8 cellular contexts compared by ENCODE assay signal in genomic region chr2:26848336-26849055, GRCh38. TPM values are rescaled to one million over a fixed set of nuclear protein-coding genes. Genes with fewer than 3 reads are reported as not detected.
DNase-seq lines count a peak whose midpoint lies in the region; ATAC-seq, FAIRE-seq and TF ChIP-seq lines count a peak whose summit lies in the region.

No MANE protein-coding gene starts in this region.

- peak overlapping the region; percentile 85 for H3K4me3 Mint-ChIP-seq in memory B cell

- H3K27ac ChIP-seq in ascending aorta (no peak overlapping the region), transverse colon (no peak overlapping the region)

- peak overlapping the region; percentile 43 to 47 for H3K4me3 ChIP-seq in ascending aorta
- peak overlapping the region in 3 of 4 donors; percentile 11 to 44 (median 33) for H3K4me3 ChIP-seq in transverse colon

- H3K36me3 Mint-ChIP-seq in memory B cell, result no peaks in the 10 kb centered on the region

- TF ChIP-seq CTCF in ascending aorta (IDR thresholded peaks at IDR 0.05), result no peak
- TF ChIP-seq CTCF in transverse colon (IDR thresholded peaks at IDR 0.05), result no peak
- TF ChIP-seq CTCF in D721Med (IDR thresholded peaks at IDR 0.05; ENCODE audit: insufficient read depth, missing control alignments), result no peak

- no peak for TF ChIP-seq POLR2A in transverse colon (IDR thresholded peaks at IDR 0.05)

- no peak overlapping the region for H3K27ac Mint-ChIP-seq in memory B cell

- H3K4me1 ChIP-seq in ascending aorta (peaks cover 14 to 23% of the 10 kb centered on the region in 2 donors), transverse colon (peaks cover 23 to 35% (median 29%) of the 10 kb centered on the region in 4 donors)

- no peaks in the 10 kb centered on the region for H3K36me3 ChIP-seq in ascending aorta
- no peaks in the 10 kb centered on the region for H3K36me3 ChIP-seq in transverse colon

- WGBS in transverse colon (ENCODE audit: low coverage in 1 of 2), 2 donors, result 2% methylated on average over 75 of the region's 75 CpGs; no CpG with 5 or more reads in 1 of the 2 donors

- H3K27me3 ChIP-seq in ascending aorta, result peaks cover 29% of the 10 kb centered on the region
- peaks cover 98% of the 10 kb centered on the region for H3K27me3 ChIP-seq in transverse colon

- intact Hi-C loops in ascending aorta (cut with DNase I), result loop anchor here (5.0 to 10.0 kb wide), 3 partner anchors 74 to 436 kb away; partner anchors contain the start of gene TRIM54
- intact Hi-C loops in transverse colon (cut with DNase I; ENCODE audit: low total_unique reads), result loop anchor here (5.0 kb wide), 1 partner anchor 94 kb away; no protein-coding TSS in a partner anchor

- H3K9me3 Mint-ChIP-seq in memory B cell, result no peaks in the 10 kb centered on the region

- H3K27me3 Mint-ChIP-seq in memory B cell, result peaks cover 18% of the 10 kb centered on the region

- peak; percentile 8 for ATAC-seq in memory B cell (ENCODE audit: low read depth)
- ATAC-seq in GM19395 (IDR thresholded peaks at IDR 0.05; ENCODE audit: unreplicated experiment), result no peak

- no peak for FAIRE-seq in D721Med (lab: Jason Lieb, UNC)

- TF ChIP-seq EP300 in transverse colon (IDR thresholded peaks at IDR 0.05; ENCODE audit: low read depth), result no peak

- DNase-seq in G401 (ENCODE audit: low spot score) (peak; percentile 29), NCI-H1105 treated with DMSO at 0.1 percent for 48 hours (lab: John Stamatoyannopoulos, UW) (peak; percentile 58), ascending aorta (ENCODE audit: low spot score in 2 of 2) (no peak), memory B cell (ENCODE audit: low spot score in 2 of 2) (peak; percentile 16 to 48), transverse colon (no peak), SHP77 treated with DMSO at 0.1 percent for 48 hours (lab: John Stamatoyannopoulos, UW) (no peak), D721Med (ENCODE audit: insufficient read length, low spot score) (no peak)

- in situ Hi-C loops in G401 (cut with HindIII; ENCODE audit: low sequenced_read_pairs) (no loop called here), transverse colon (cut with MboI; ENCODE audit: low pct_ligation_motif_present in 1 of 4, low pct_unique_long_range_greater_than_20kb in 1 of 4, low sequenced_read_pairs in 3 of 4) (loop anchor here in 3 of 4 donors (10.0 kb wide), 2 partner anchors 76 to 96 kb away; no protein-coding TSS in a partner anchor)

- H3K4me1 Mint-ChIP-seq in memory B cell, result peaks cover 6% of the 10 kb centered on the region

- H3K9me3 ChIP-seq in ascending aorta (no peaks in the 10 kb centered on the region), transverse colon (no peaks in the 10 kb centered on the region)

RNA-seq across cellular contexts. Expression of gene DPYSL5, which starts 0.6 kb away (rescaled TPM):
- 4.4 and 4.8 TPM in 2 replicates for total RNA-seq in G401 (2014; rRNA removed; shearing (Covaris generic))
- total RNA-seq in ascending aorta (not detected), transverse colon (under 1 TPM in 1 of 4 donors, not detected in 3; 0.32 TPM)

Comparison
In these comparisons a context has a peak if more than half of its experiments do, and no peak if none do; other contexts are left out.
1. DNase-seq: peak in G401 (single experiment), NCI-H1105 treated with DMSO at 0.1 percent for 48 hours (single experiment) and memory B cell (2 of 2); none in ascending aorta (0 of 2), transverse colon (single experiment), SHP77 treated with DMSO at 0.1 percent for 48 hours (single experiment) and D721Med (single experiment).